ENCODE assay signal across 19 cellular contexts in genomic region chr3:12117473-12117872, GRCh38. TPM values are rescaled to one million over a fixed set of nuclear protein-coding genes. Genes with fewer than 3 reads are reported as not detected.
"Had no signal": no experiment of that assay in that cellular context is flagged by ENCODE, and none has a peak within 500 bp of the region (broad histone marks: within the 10 kb centered on the region; RNA-seq: fewer than 3 reads in every experiment).

No MANE protein-coding gene starts in this region.

- DNase-seq: IMR-90, Karpas-422, KG1, MG63, NCI-H1092, NCI-H1436, NCI-H187, NCI-H2029, NCI-H2081 treated with DMSO at 0.1 percent for 48 hours, NCI-H2171 treated with DMSO at 0.1 percent for 48 hours, NCI-H524, NCI-H69, NCI-H774, Right ventricle myocardium superior, RPMI8226, SIG-M5 had no signal

- ATAC-seq: HepG2 had no signal

- H3K9me3 ChIP-seq: MG63, SJSA1 had no signal

RNA-seq across cellular contexts. Expression of gene TIMP4, which starts 41.2 kb away (rescaled TPM):
- total RNA-seq: HT1080 had no signal
